Comparison of ENCODE assay signal across 1 cellular context in genomic region chr19:19138110-19138981, GRCh38.
TF ChIP-seq lines count a peak whose summit lies in the region.

TMEM161A (minus strand) TSS chr19:19138478; CDS start chr19:19138428, 50 bp downstream.

TF ChIP-seq in K562, 482 proteins besides CTCF, POLR2A, EP300 and RAD21 (continued from another document):
- TF ChIP-seq ZBTB40 (IDR thresholded peaks at IDR 0.05) (peak; percentile 63), ZBTB40 (CRISPR knock-in tag; IDR thresholded peaks at IDR 0.05) (no peak), TCF7 (IDR thresholded peaks at IDR 0.05; ENCODE audit: borderline replicate concordance) (no peak), TEAD4 (IDR thresholded peaks at IDR 0.05; ENCODE audit: low read length) (0 out of 2 replicates have a peak, but pooled peaks have one; percentile 3), TEAD4 (CRISPR knock-in tag; IDR thresholded peaks at IDR 0.05; ENCODE audit: borderline replicate concordance) (no peak), EGR1 (conservative IDR thresholded peaks at IDR 0.05) (0 out of 2 replicates have a peak, but pooled peaks have one; percentile 5), ZNF3 (CRISPR knock-in tag; IDR thresholded peaks at IDR 0.05) (no peak), AFF4 (CRISPR knock-in tag; IDR thresholded peaks at IDR 0.05) (0 out of 2 replicates have a peak, but pooled peaks have one; percentile 45), FOXP1 (CRISPR knock-in tag; IDR thresholded peaks at IDR 0.05) (peak; percentile 81; the same call in 1 of the 2 replicates), HDAC1 (IDR thresholded peaks at IDR 0.05) (peak in 1 of 2 experiments; percentile 24; a peak in 1 of 4 replicates), AFF1 (IDR thresholded peaks at IDR 0.05; ENCODE audit: low read depth in 1 of 2, partially characterized antibody in 2 of 2) (peak in 1 of 2 experiments; percentile 84), SREBF2 (CRISPR knock-in tag; IDR thresholded peaks at IDR 0.05) (no peak), MLLT1 (IDR thresholded peaks at IDR 0.05) (peak in 1 of 2 experiments; percentile 77; a peak in 1 of 4 replicates), THRA (IDR thresholded peaks at IDR 0.05) (no peak), ZBTB1 (CRISPR knock-in tag; IDR thresholded peaks at IDR 0.05; ENCODE audit: borderline replicate concordance, low read depth) (no peak; the same call in 1 of the 2 replicates), POLR2B (IDR thresholded peaks at IDR 0.05; ENCODE audit: low read depth, partially characterized antibody) (peak; percentile 75), NR2C2 (CRISPR knock-in tag; IDR thresholded peaks at IDR 0.05) (0 out of 2 replicates have a peak, but pooled peaks have one; percentile 39), NR2C2 (tag; IDR thresholded peaks at IDR 0.05) (peak; percentile 65; the same call in 1 of the 2 replicates)
